Comparison of ENCODE assay signal across 11 cellular contexts in the genomic region with DNA sequence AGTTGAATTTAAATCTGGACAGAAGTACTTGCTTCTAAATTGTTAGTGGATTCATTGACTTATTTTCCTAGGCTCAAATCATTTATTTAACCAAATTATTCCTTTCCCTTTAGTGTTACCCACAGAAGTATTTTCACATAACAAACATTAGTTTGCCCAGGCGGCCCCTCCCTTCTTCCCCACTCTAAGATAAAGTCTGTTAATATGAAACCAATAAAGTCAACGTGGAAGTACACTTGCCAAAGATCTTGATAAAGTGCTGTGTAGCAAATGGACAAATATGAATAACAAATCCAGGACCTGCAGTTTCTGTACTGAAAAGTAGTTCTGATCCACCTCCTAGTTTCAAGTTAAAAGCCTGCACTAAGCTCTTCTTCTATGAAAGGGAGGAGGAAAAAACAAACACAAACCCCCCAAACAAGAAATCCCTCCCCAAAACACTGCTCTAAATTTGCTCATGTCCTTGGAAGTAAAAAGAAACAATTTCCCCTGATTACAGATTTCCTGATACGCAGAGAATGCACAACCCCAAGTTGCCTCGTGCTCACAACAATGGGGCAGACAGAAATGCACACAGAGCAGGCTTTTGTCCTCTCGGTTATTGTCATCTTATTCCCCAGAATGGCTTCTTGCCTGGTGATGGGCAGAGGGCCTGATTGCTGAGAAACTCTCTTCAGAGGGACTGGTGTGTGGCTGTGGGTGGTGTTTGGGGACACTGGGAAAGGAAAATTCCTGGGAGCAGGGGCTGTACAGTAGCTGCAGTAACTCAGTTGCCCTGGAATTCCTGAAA. TPM values are rescaled to one million over a fixed set of nuclear protein-coding genes. Genes with fewer than 3 reads are reported as not detected.
DNase-seq lines count a peak whose midpoint lies in the region; ATAC-seq and TF ChIP-seq lines count a peak whose summit lies in the region.
"Had no signal": no experiment of that assay in that cellular context is flagged by ENCODE, and none has a peak within 500 bp of the region (broad histone marks: within the 10 kb centered on the region; RNA-seq: fewer than 3 reads in every experiment).

No MANE protein-coding gene starts in this region.

- no peak overlapping the region for H4K91ac ChIP-seq in H9 (ENCODE audit: insufficient read length, low read depth, low read length)

- no peaks in the 10 kb centered on the region for H3K79me1 ChIP-seq in H9 (ENCODE audit: insufficient read depth, low read depth, low read length, poor library complexity, severe bottlenecking)

- H2BK12ac ChIP-seq in H9 (ENCODE audit: insufficient read length, low read depth, low read length): peak overlapping the region; percentile 76

- H2BK15ac ChIP-seq in H9 (ENCODE audit: low read depth, low read length): no peak overlapping the region

- H4K5ac ChIP-seq in H9 (ENCODE audit: insufficient read length, low read depth, low read length): no peak overlapping the region

- H3K18ac ChIP-seq in H9 (ENCODE audit: insufficient read length, low read depth, low read length): no peak overlapping the region

- no peak overlapping the region for H3K4me2 ChIP-seq in H9 (ENCODE audit: insufficient read depth, insufficient read length, low read length)

- no peaks in the 10 kb centered on the region for H4K20me1 ChIP-seq in H9 (ENCODE audit: control insufficient read depth, insufficient read depth, insufficient read length)

- H3K27ac ChIP-seq in 22Rv1 (peak overlapping the region; percentile 46), H9 (ENCODE audit: insufficient read length, low read depth, low read length) (no peak overlapping the region), angular gyrus (ENCODE audit: low read depth, low read length) (peak overlapping the region; percentile 73), coronary artery (peak overlapping the region in 1 of 2 donors; percentile 25)

- H3K27ac Mint-ChIP-seq in H9: peak overlapping the region in 1 of 3 experiments; percentile 44; a peak in 3 of 7 replicates

- no peak overlapping the region for H3K23ac ChIP-seq in H9 (ENCODE audit: insufficient read length, low read depth, low read length)

- no peak overlapping the region for H4K8ac ChIP-seq in H9 (replicated peaks; ENCODE audit: insufficient read length, low read depth, low read length)

- H3K4me1 Mint-ChIP-seq in H9: peaks cover 22 to 24% of the 10 kb centered on the region in 2 experiments

- H2AFZ ChIP-seq in H9 (ENCODE audit: low read length): no peak overlapping the region

- H3K4me1 ChIP-seq in H9 (ENCODE audit: insufficient read depth, low read length) (peaks cover 2% of the 10 kb centered on the region; the same call in 1 of the 2 replicates), mucosa of stomach (ENCODE audit: control insufficient read depth, insufficient read depth, low read length) (peaks cover 48% of the 10 kb centered on the region)

- no peaks in the 10 kb centered on the region for H3K36me3 ChIP-seq in mucosa of stomach (ENCODE audit: control insufficient read depth, insufficient read depth, low read length)
- H3K36me3 ChIP-seq: gastroesophageal sphincter had no signal

- TF ChIP-seq POLR2A in GM18505 (IDR thresholded peaks at IDR 0.05; ENCODE audit: borderline replicate concordance, extremely low read depth, insufficient read depth, insufficient read length): no peak

- H3K4ac ChIP-seq in H9 (ENCODE audit: low read depth, low read length): no peak overlapping the region

- no CpG with 5 or more reads among the region's 5 CpGs for WGBS in H9 (ENCODE audit: extremely low coverage, insufficient read length, low lambda C conversion rate)

- H3K4me3 ChIP-seq in mucosa of stomach (ENCODE audit: low read length) (no peak overlapping the region), coronary artery (no peak overlapping the region)
- H3K4me3 ChIP-seq: gastroesophageal sphincter had no signal

- ATAC-seq in GM21717 (IDR thresholded peaks at IDR 0.05; ENCODE audit: unreplicated experiment) (no peak), GM18505 (IDR thresholded peaks at IDR 0.05; ENCODE audit: unreplicated experiment) (no peak)
- ATAC-seq: gastroesophageal sphincter had no signal

- H2BK20ac ChIP-seq in H9 (ENCODE audit: low read depth, low read length, poor library complexity, severe bottlenecking): no peak overlapping the region

- no peaks in the 10 kb centered on the region for H3K23me2 ChIP-seq in H9 (ENCODE audit: insufficient read length, low read depth, low read length, poor library complexity, severe bottlenecking)

- no peaks in the 10 kb centered on the region for H3K27me3 Mint-ChIP-seq in H9 (ENCODE audit: low read depth)

- no peak for DNase-seq in H9
- no peak for DNase-seq in coronary artery (ENCODE audit: low spot score)
- DNase-seq in NCI-H1930 (lab: John Stamatoyannopoulos, UW): no peak
- DNase-seq: activated effector memory CD4-positive, alpha-beta T cell treated with Interleukin-2 at 50 U/mL for 16 hours; NK-92 treated with Interleukin-12 subunit alpha and Interleukin-12 subunit beta, amount 100 ng/mL, for 24 hours had no signal

- no peak for TF ChIP-seq CTCF in 22Rv1 (IDR thresholded peaks at IDR 0.05)
- no peak for TF ChIP-seq CTCF in H9 (conservative IDR thresholded peaks at IDR 0.05)
- TF ChIP-seq CTCF in coronary artery (IDR thresholded peaks at IDR 0.05): no peak

- H2AK5ac ChIP-seq in H9 (ENCODE audit: insufficient read length, low read length): no peak overlapping the region

- H3K27me3 ChIP-seq in H9 (ENCODE audit: insufficient read depth, low read length) (no peaks in the 10 kb centered on the region), mucosa of stomach (ENCODE audit: control insufficient read depth, insufficient read depth, low read length) (no peaks in the 10 kb centered on the region)
- H3K27me3 ChIP-seq: gastroesophageal sphincter had no signal

- H3T11ph ChIP-seq in H9 (ENCODE audit: low read length): no peak overlapping the region

- H3K4me3 Mint-ChIP-seq in H9: no peak overlapping the region; a peak in 1 of 5 replicates

- no peak overlapping the region for H2BK120ac ChIP-seq in H9 (ENCODE audit: low read depth, low read length, poor library complexity, severe bottlenecking)

- H3K9ac ChIP-seq in H9 (ENCODE audit: extremely low read depth, insufficient read length, low read length): no peak overlapping the region
- peak overlapping the region; percentile 59 for H3K9ac ChIP-seq in mucosa of stomach (ENCODE audit: low read length)

- no peak overlapping the region for H3K56ac ChIP-seq in H9 (ENCODE audit: insufficient read length, low read depth, low read length)

- H3K79me2 ChIP-seq in H9 (ENCODE audit: insufficient read depth, low read length): no peaks in the 10 kb centered on the region

- H3K36me3 Mint-ChIP-seq in H9 (ENCODE audit: insufficient read depth in 1 of 3, low read depth in 3 of 3): peaks cover 0 to 2% (median 0%) of the 10 kb centered on the region in 3 experiments; a peak in 1 of 7 replicates

- H2BK5ac ChIP-seq in H9 (ENCODE audit: insufficient read length, low read length): no peak overlapping the region

- H3K9me3 ChIP-seq in H9 (ENCODE audit: control insufficient read depth, low read depth, low read length) (no peaks in the 10 kb centered on the region), mucosa of stomach (ENCODE audit: control insufficient read depth, low read length) (no peaks in the 10 kb centered on the region)
- H3K9me3 ChIP-seq: gastroesophageal sphincter had no signal

- peaks cover 42 to 66% of the 10 kb centered on the region in 2 experiments for H3K9me3 Mint-ChIP-seq in H9

- no peak overlapping the region; the same call in 1 of the 2 replicates for H3K14ac ChIP-seq in H9 (ENCODE audit: insufficient read depth, low read length)

RNA-seq across cellular contexts. Expression of gene TMSB4X, which starts 23.2 kb away (rescaled TPM):
- 2,733 and 2,818 TPM in 2 replicates for total RNA-seq in H9 (2021)

RNA-seq across cellular contexts. Expression of gene FAM9C, which starts 46.3 kb away (rescaled TPM):
- total RNA-seq in H9 (2021): 0.09 TPM in 1 of 2 replicates, not detected in the other
- total RNA-seq: gastroesophageal sphincter had no signal
